Comparison of ENCODE assay signal across 18 cellular contexts in the genomic region with DNA sequence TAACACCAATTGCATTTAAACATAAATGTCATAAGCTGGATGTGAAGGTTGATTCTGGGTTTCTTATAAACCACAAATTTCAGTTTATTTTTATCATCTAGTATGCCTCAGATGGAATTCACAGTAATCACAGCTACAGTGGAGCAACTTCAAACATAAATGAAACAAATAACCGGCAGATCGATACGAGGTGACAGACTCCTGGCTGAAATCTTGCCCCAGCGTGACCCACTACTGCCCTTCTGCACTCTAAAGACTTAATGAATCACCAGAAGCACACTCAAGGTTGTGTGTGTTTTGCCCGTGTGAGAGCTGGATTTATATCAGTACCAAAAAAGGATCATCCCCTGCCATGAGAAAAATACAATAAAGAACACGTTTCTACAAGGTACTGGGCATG.
DNase-seq lines count a peak whose midpoint lies in the region; ATAC-seq, FAIRE-seq and TF ChIP-seq lines count a peak whose summit lies in the region.
"Had no signal": no experiment of that assay in that cellular context is flagged by ENCODE, and none has a peak within 500 bp of the region (broad histone marks: within the 10 kb centered on the region; RNA-seq: fewer than 3 reads in every experiment).

No MANE protein-coding gene starts in this region.

- no peak overlapping the region for H3K4me3 ChIP-seq in CD8-positive, alpha-beta memory T cell (ENCODE audit: low read length)
- no peak overlapping the region for H3K4me3 ChIP-seq in mammary epithelial cell (replicated peaks in 1 of 3; ENCODE audit: insufficient read depth in 1 of 3, low read depth in 2 of 3, low read length in 3 of 3)

- no peaks in the 10 kb centered on the region for H4K20me1 ChIP-seq in mammary epithelial cell (ENCODE audit: insufficient read depth, low read length)

- no peaks in the 10 kb centered on the region for H3K9me3 ChIP-seq in CD8-positive, alpha-beta memory T cell (ENCODE audit: low read length)
- H3K9me3 ChIP-seq in mammary epithelial cell (replicated peaks; ENCODE audit: insufficient read depth, low read length): no peaks in the 10 kb centered on the region

- CTCF ChIA-PET in CD8-positive, alpha-beta memory T cell (lab: Charles Lee): no interaction called here
- CTCF ChIA-PET in activated B cell treated with CpG ODN at 0.5 μM for 24 hours (lab: Charles Lee): interaction anchor here (1.0 kb wide), 1 partner anchor 82 kb away, joined by 3 read pairs; no protein-coding TSS in a partner anchor
- CTCF ChIA-PET in mammary epithelial cell (lab: Charles Lee; ENCODE audit: low non-redundant PET): no interaction called here

- no peaks in the 10 kb centered on the region for H3K27me3 Mint-ChIP-seq in CD8-positive, alpha-beta memory T cell
- H3K27me3 Mint-ChIP-seq in activated B cell treated with CpG ODN at 0.5 μM for 24 hours (no peaks in the 10 kb centered on the region), memory B cell (no peaks in the 10 kb centered on the region)

- H3K4me3 Mint-ChIP-seq in CD8-positive, alpha-beta memory T cell: peak overlapping the region in 6 of 7 donors; percentile 9 to 54 (median 40)
- H3K4me3 Mint-ChIP-seq in activated B cell treated with CpG ODN at 0.5 μM for 24 hours (peak overlapping the region; percentile 29), memory B cell (peak overlapping the region; percentile 40)

- dilution Hi-C loops in mammary epithelial cell (cut with HindIII; ENCODE audit: low sequenced_read_pairs): no loop called here

- no peak overlapping the region for H3K27ac ChIP-seq in CD8-positive, alpha-beta memory T cell (ENCODE audit: low read depth, low read length)
- H3K27ac ChIP-seq in mammary epithelial cell (ENCODE audit: insufficient read depth, low read depth, low read length): no peak overlapping the region
- H3K27ac ChIP-seq: C4-2B, KMS-11 had no signal

- in situ Hi-C loops in mammary epithelial cell (cut with MboI; ENCODE audit: low sequenced_read_pairs in 2 of 2): no loop called here

- H3K4me1 ChIP-seq in CD8-positive, alpha-beta memory T cell (ENCODE audit: insufficient read depth, low read length): peaks cover 9% of the 10 kb centered on the region
- H3K4me1 ChIP-seq in mammary epithelial cell (ENCODE audit: insufficient read depth, low read length): no peaks in the 10 kb centered on the region

- no peak overlapping the region for H2AFZ ChIP-seq in mammary epithelial cell (ENCODE audit: low read depth, low read length)

- peaks cover 72 to 93% (median 92%) of the 10 kb centered on the region in 3 donors for H3K4me1 Mint-ChIP-seq in CD8-positive, alpha-beta memory T cell
- H3K4me1 Mint-ChIP-seq in activated B cell treated with CpG ODN at 0.5 μM for 24 hours (peaks cover 77% of the 10 kb centered on the region), memory B cell (peaks cover 45% of the 10 kb centered on the region)

- 96% methylated on average over 6 of the region's 6 CpGs for WGBS in mammary epithelial cell (ENCODE audit: low coverage, missing lambda C conversion rate)

- no peaks in the 10 kb centered on the region for H3K36me3 ChIP-seq in CD8-positive, alpha-beta memory T cell (ENCODE audit: insufficient read depth, low read length)
- H3K36me3 ChIP-seq in mammary epithelial cell (ENCODE audit: insufficient read depth, low read length): no peaks in the 10 kb centered on the region

- POLR2A ChIA-PET in CD8-positive, alpha-beta memory T cell (lab: Charles Lee): no interaction called here
- POLR2A ChIA-PET in activated B cell treated with CpG ODN at 0.5 μM for 24 hours (lab: Charles Lee): interaction anchor here (7.4 kb wide), 1 partner anchor 162 kb away, joined by 54 read pairs; the partner anchor contains the start of gene KLF12

- H3K27ac Mint-ChIP-seq in CD8-positive, alpha-beta memory T cell: peak overlapping the region in 5 of 8 donors; percentile 1 to 61 (median 5)
- H3K27ac Mint-ChIP-seq in activated B cell treated with CpG ODN at 0.5 μM for 24 hours: no peak overlapping the region
- H3K27ac Mint-ChIP-seq in memory B cell: peak overlapping the region; percentile 45

- intact Hi-C loops in activated B cell treated with CpG ODN at 0.5 μM for 24 hours (cut with micrococcal nuclease): no loop called here
- intact Hi-C loops in mammary epithelial cell (cut with micrococcal nuclease): no loop called here

- no peak for DNase-seq in CD8-positive, alpha-beta memory T cell
- no peak for DNase-seq in H54 (ENCODE audit: insufficient read length, low spot score)
- DNase-seq in activated B cell treated with CpG ODN at 0.5 μM for 24 hours: no peak
- no peak for DNase-seq in memory B cell (ENCODE audit: low spot score in 2 of 2)
- DNase-seq in RCC 7860 (ENCODE audit: low spot score): no peak
- DNase-seq in mammary epithelial cell: no peak
- no peak for DNase-seq in effector CD4-positive, alpha-beta T cell
- DNase-seq: COR-L47; EL; MM.1S; NCI-H1105; NCI-H187; NCI-H446; NK-92 treated with Interleukin-12 subunit alpha and Interleukin-12 subunit beta, amount 100 ng/mL, for 24 hours; PC-3 had no signal

- no peak overlapping the region for H3K9ac ChIP-seq in mammary epithelial cell (ENCODE audit: insufficient read depth, low read length)
- H3K9ac ChIP-seq: KMS-11 had no signal

- BruUV-seq in mammary epithelial cell (replicated peaks; lab: Mats Ljungman, UMichigan): no TSS peak

- H3K4me2 ChIP-seq in mammary epithelial cell (ENCODE audit: insufficient read depth, low read depth, low read length): no peak overlapping the region
- H3K4me2 ChIP-seq: KMS-11 had no signal

- no peak for TF ChIP-seq POLR2A in H54 (IDR thresholded peaks at IDR 0.05; ENCODE audit: low read depth, low read length)

- peaks cover 9 to 25% (median 10%) of the 10 kb centered on the region in 3 donors for H3K36me3 Mint-ChIP-seq in CD8-positive, alpha-beta memory T cell
- H3K36me3 Mint-ChIP-seq in activated B cell treated with CpG ODN at 0.5 μM for 24 hours (ENCODE audit: low read depth): peaks cover 23% of the 10 kb centered on the region
- H3K36me3 Mint-ChIP-seq in memory B cell: peaks cover 18% of the 10 kb centered on the region

- peaks cover 41% of the 10 kb centered on the region for H3K79me2 ChIP-seq in mammary epithelial cell (ENCODE audit: insufficient read depth, low read length)

- no peaks in the 10 kb centered on the region for H3K27me3 ChIP-seq in CD8-positive, alpha-beta memory T cell (ENCODE audit: insufficient read depth, low read length, poor library complexity, severe bottlenecking)
- H3K27me3 ChIP-seq in mammary epithelial cell (ENCODE audit: insufficient read depth, low read length): no peaks in the 10 kb centered on the region

- ATAC-seq in activated B cell treated with CpG ODN at 0.5 μM for 24 hours (ENCODE audit: low read depth) (no peak), memory B cell (ENCODE audit: low read depth) (no peak)
- ATAC-seq: HCT116, PC-3 had no signal

- TF ChIP-seq CTCF in activated B cell treated with CpG ODN at 0.5 μM for 24 hours (IDR thresholded peaks at IDR 0.05) (no peak), mammary epithelial cell (conservative IDR thresholded peaks at IDR 0.05 in 1 of 2, IDR thresholded peaks at IDR 0.05 in 1 of 2; ENCODE audit: extremely low read depth in 1 of 2, insufficient read depth in 1 of 2, low read depth in 1 of 2, low read length in 2 of 2) (no peak)

- FAIRE-seq in H54 (lab: Jason Lieb, UNC) (peak; percentile 15), RCC 7860 (lab: Jason Lieb, UNC) (no peak)

- peaks cover 0 to 7% (median 0%) of the 10 kb centered on the region in 5 donors for H3K9me3 Mint-ChIP-seq in CD8-positive, alpha-beta memory T cell
- peaks cover 12% of the 10 kb centered on the region for H3K9me3 Mint-ChIP-seq in activated B cell treated with CpG ODN at 0.5 μM for 24 hours
- peaks cover 12% of the 10 kb centered on the region for H3K9me3 Mint-ChIP-seq in memory B cell
